8 cellular contexts compared by ENCODE assay signal in the genomic region with DNA sequence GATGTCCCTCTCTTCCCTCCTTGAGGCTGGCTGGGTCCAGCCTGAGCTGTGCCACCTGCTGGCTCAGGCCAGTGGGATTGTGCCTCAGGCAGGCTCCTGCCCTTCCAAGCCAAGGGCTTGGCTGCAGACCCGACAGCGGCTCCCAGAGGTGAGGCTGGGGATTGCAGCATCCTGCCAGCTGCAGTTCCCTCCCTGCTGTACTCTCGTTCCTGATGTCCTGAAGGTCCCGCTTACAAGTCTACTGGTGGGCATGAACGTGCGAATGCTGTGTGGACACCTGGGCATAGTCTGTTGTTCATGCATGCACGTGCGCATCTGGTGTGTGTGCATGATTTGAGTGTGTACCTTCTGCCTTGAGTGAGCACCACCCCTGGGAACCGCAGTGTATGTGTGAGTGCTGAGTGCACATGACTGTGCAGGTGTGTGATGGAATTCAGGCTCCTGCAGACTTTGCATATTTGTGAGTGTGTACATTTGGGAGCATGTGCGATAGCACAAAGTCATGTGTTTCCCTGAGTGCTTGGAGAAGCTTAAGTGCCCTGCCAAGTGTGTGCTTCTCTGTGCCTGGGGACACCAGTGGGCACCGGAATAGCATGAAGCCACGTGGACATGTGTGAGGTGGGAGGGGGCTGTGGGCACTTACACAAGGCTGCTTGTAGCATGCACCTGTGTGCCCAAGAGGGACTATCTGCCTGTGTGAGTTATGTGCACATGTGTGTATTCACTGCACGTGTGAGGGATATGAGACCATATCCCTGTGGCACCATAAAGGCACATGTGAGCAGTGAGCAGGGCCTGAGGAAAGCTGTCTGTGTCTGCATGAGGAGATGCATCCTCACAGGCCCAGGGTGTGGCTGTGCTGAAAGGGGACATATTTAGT. TPM values are rescaled to one million over a fixed set of nuclear protein-coding genes. Genes with fewer than 3 reads are reported as not detected.
DNase-seq lines count a peak whose midpoint lies in the region; ATAC-seq and TF ChIP-seq lines count a peak whose summit lies in the region.

No MANE protein-coding gene starts in this region.

- H3K36me3 Mint-ChIP-seq in activated T-helper 1 cell treated with anti-CD3 and anti-CD28 coated beads, Interleukin-12 subunit alpha, Interleukin-12 subunit beta, Interleukin-2, Interleukin-4 antibody, amounts not matched to agents 30 ng/mL and 10 ng/mL and 1 ng/mL, durations not matched to agents 14 hours and 24 hours and 36 hours (ENCODE audit: low read depth): no peaks in the 10 kb centered on the region

- H3K4me3 Mint-ChIP-seq in activated T-helper 1 cell treated with anti-CD3 and anti-CD28 coated beads, Interleukin-12 subunit alpha, Interleukin-12 subunit beta, Interleukin-2, Interleukin-4 antibody, amounts not matched to agents 30 ng/mL and 10 ng/mL and 1 ng/mL, durations not matched to agents 14 hours and 24 hours and 36 hours: no peak overlapping the region

- peak; percentile 74 for DNase-seq in DMS153 treated with DMSO at 0.1 percent for 48 hours (lab: John Stamatoyannopoulos, UW; ENCODE audit: unreplicated experiment)
- DNase-seq in activated T-helper 1 cell treated with anti-CD3 and anti-CD28 coated beads, Interleukin-12 subunit alpha, Interleukin-12 subunit beta, Interleukin-2, Interleukin-4 antibody, amounts not matched to agents 30 ng/mL and 10 ng/mL and 1 ng/mL, durations not matched to agents 14 hours and 24 hours and 36 hours (ENCODE audit: low spot score): peak; percentile 52
- peak; percentile 73 for DNase-seq in fibroblast of the conjunctiva (ENCODE audit: low read depth)
- DNase-seq in occipital lobe (lab: John Stamatoyannopoulos, UW): peak; percentile 25
- DNase-seq in upper lobe of right lung: peak; percentile 91

- peak; percentile 83 for TF ChIP-seq CTCF in OCI-LY1 (IDR thresholded peaks at IDR 0.05; ENCODE audit: low read length)
- TF ChIP-seq CTCF in upper lobe of right lung (IDR thresholded peaks at IDR 0.05): peak; percentile 95

- no peak overlapping the region for H3K9ac ChIP-seq in OCI-LY1 (ENCODE audit: low read length)

- H3K36me3 ChIP-seq in OCI-LY1 (ENCODE audit: insufficient read depth, low read length): no peaks in the 10 kb centered on the region
- H3K36me3 ChIP-seq in upper lobe of right lung: no peaks in the 10 kb centered on the region

- H3K4me3 ChIP-seq in OCI-LY1 (ENCODE audit: low read depth, low read length, poor library complexity, severe bottlenecking) (no peak overlapping the region), upper lobe of right lung (no peak overlapping the region)

- H3K9me3 ChIP-seq in OCI-LY1 (ENCODE audit: low read length): no peaks in the 10 kb centered on the region
- H3K9me3 ChIP-seq in upper lobe of right lung: no peaks in the 10 kb centered on the region

- H3K4me1 Mint-ChIP-seq in activated T-helper 1 cell treated with anti-CD3 and anti-CD28 coated beads, Interleukin-12 subunit alpha, Interleukin-12 subunit beta, Interleukin-2, Interleukin-4 antibody, amounts not matched to agents 30 ng/mL and 10 ng/mL and 1 ng/mL, durations not matched to agents 14 hours and 24 hours and 36 hours (ENCODE audit: low read depth): no peaks in the 10 kb centered on the region

- H3K9me2 ChIP-seq in OCI-LY1 (ENCODE audit: low read depth, low read length): no peaks in the 10 kb centered on the region

- H3K27me3 ChIP-seq in OCI-LY1 (ENCODE audit: insufficient read depth, low read length): 0 out of 2 replicates have a peak, but pooled peaks cover 3% of the 10 kb centered on the region
- no peaks in the 10 kb centered on the region for H3K27me3 ChIP-seq in upper lobe of right lung

- H3K4me1 ChIP-seq in OCI-LY1 (ENCODE audit: insufficient read depth, low read length, severe bottlenecking) (no peaks in the 10 kb centered on the region), upper lobe of right lung (peaks cover 14% of the 10 kb centered on the region)

- ATAC-seq in HG03103 (IDR thresholded peaks at IDR 0.05; ENCODE audit: low read depth, unreplicated experiment): peak; percentile 60
- ATAC-seq in upper lobe of right lung: peak; percentile 91
- ATAC-seq in HG03045 (IDR thresholded peaks at IDR 0.05; ENCODE audit: unreplicated experiment): no peak

- no peaks in the 10 kb centered on the region for H3K79me2 ChIP-seq in OCI-LY1 (ENCODE audit: insufficient read depth, low read length)

- H3K27me3 Mint-ChIP-seq in activated T-helper 1 cell treated with anti-CD3 and anti-CD28 coated beads, Interleukin-12 subunit alpha, Interleukin-12 subunit beta, Interleukin-2, Interleukin-4 antibody, amounts not matched to agents 30 ng/mL and 10 ng/mL and 1 ng/mL, durations not matched to agents 14 hours and 24 hours and 36 hours (ENCODE audit: insufficient read depth): peaks cover 18% of the 10 kb centered on the region

- intact Hi-C loops in activated T-helper 1 cell treated with anti-CD3 and anti-CD28 coated beads, Interleukin-12 subunit alpha, Interleukin-12 subunit beta, Interleukin-2, Interleukin-4 antibody, amounts not matched to agents 30 ng/mL and 10 ng/mL and 1 ng/mL, durations not matched to agents 14 hours and 24 hours and 36 hours (cut with micrococcal nuclease): no loop called here
- intact Hi-C loops in upper lobe of right lung (cut with DNase I): loop anchor here (5.0 kb wide), 1 partner anchor 56 kb away; no protein-coding TSS in a partner anchor

- no peak overlapping the region for H3K4me2 ChIP-seq in OCI-LY1 (ENCODE audit: low read length)

- H4K20me1 ChIP-seq in OCI-LY1 (ENCODE audit: insufficient read depth, low read length): no peaks in the 10 kb centered on the region

- H3F3A ChIP-seq in OCI-LY1 (ENCODE audit: insufficient read depth, low read length): no peaks in the 10 kb centered on the region

- no peak overlapping the region for H3K27ac ChIP-seq in OCI-LY1 (ENCODE audit: low read depth, low read length, poor library complexity, severe bottlenecking)
- H3K27ac ChIP-seq in upper lobe of right lung: peak overlapping the region; percentile 30

- peak overlapping the region; percentile 9 for H3K27ac Mint-ChIP-seq in activated T-helper 1 cell treated with anti-CD3 and anti-CD28 coated beads, Interleukin-12 subunit alpha, Interleukin-12 subunit beta, Interleukin-2, Interleukin-4 antibody, amounts not matched to agents 30 ng/mL and 10 ng/mL and 1 ng/mL, durations not matched to agents 14 hours and 24 hours and 36 hours

- no peaks in the 10 kb centered on the region for H3K9me3 Mint-ChIP-seq in activated T-helper 1 cell treated with anti-CD3 and anti-CD28 coated beads, Interleukin-12 subunit alpha, Interleukin-12 subunit beta, Interleukin-2, Interleukin-4 antibody, amounts not matched to agents 30 ng/mL and 10 ng/mL and 1 ng/mL, durations not matched to agents 14 hours and 24 hours and 36 hours

- H2AFZ ChIP-seq in OCI-LY1 (ENCODE audit: low read length): no peak overlapping the region

RNA-seq across cellular contexts. Expression of gene KRT7, which starts 19.3 kb away (rescaled TPM):
- 15.5 and 21.2 TPM in 2 replicates for total RNA-seq in activated T-helper 1 cell treated with anti-CD3 and anti-CD28 coated beads, Interleukin-12 subunit alpha, Interleukin-12 subunit beta, Interleukin-2, Interleukin-4 antibody, amounts not matched to agents 30 ng/mL and 10 ng/mL and 1 ng/mL, durations not matched to agents 14 hours and 24 hours and 36 hours
- total RNA-seq in occipital lobe: not detected
- 664 TPM for total RNA-seq in upper lobe of right lung

RNA-seq across cellular contexts. Expression of gene KRT80, which starts 22.0 kb away (rescaled TPM):
- total RNA-seq in activated T-helper 1 cell treated with anti-CD3 and anti-CD28 coated beads, Interleukin-12 subunit alpha, Interleukin-12 subunit beta, Interleukin-2, Interleukin-4 antibody, amounts not matched to agents 30 ng/mL and 10 ng/mL and 1 ng/mL, durations not matched to agents 14 hours and 24 hours and 36 hours: not detected in 2 replicates
- total RNA-seq in occipital lobe (not detected), upper lobe of right lung (8.6 TPM)

Comparison
In these comparisons a context has a peak if more than half of its experiments do, and no peak if none do; other contexts are left out.
1. DNase-seq: peak in every context shown above with its lines; median percentile 91 in upper lobe of right lung; 74 in DMS153 treated with DMSO at 0.1 percent for 48 hours; 73 in fibroblast of the conjunctiva; 52 in activated T-helper 1 cell treated with anti-CD3 and anti-CD28 coated beads, Interleukin-12 subunit alpha, Interleukin-12 subunit beta, Interleukin-2, Interleukin-4 antibody, amounts not matched to agents 30 ng/mL and 10 ng/mL and 1 ng/mL, durations not matched to agents 14 hours and 24 hours and 36 hours; 25 in occipital lobe.
2. RNA of gene KRT7, which starts 19.3 kb away (total RNA-seq): 664 TPM in upper lobe of right lung (single experiment); 15.5 to 21.2 TPM in activated T-helper 1 cell treated with anti-CD3 and anti-CD28 coated beads, Interleukin-12 subunit alpha, Interleukin-12 subunit beta, Interleukin-2, Interleukin-4 antibody, amounts not matched to agents 30 ng/mL and 10 ng/mL and 1 ng/mL, durations not matched to agents 14 hours and 24 hours and 36 hours and not detected in occipital lobe (single experiment); every median in the first group is over 10 times any median in the second.